ENCODE assay signal across 20 cellular contexts in the genomic region with DNA sequence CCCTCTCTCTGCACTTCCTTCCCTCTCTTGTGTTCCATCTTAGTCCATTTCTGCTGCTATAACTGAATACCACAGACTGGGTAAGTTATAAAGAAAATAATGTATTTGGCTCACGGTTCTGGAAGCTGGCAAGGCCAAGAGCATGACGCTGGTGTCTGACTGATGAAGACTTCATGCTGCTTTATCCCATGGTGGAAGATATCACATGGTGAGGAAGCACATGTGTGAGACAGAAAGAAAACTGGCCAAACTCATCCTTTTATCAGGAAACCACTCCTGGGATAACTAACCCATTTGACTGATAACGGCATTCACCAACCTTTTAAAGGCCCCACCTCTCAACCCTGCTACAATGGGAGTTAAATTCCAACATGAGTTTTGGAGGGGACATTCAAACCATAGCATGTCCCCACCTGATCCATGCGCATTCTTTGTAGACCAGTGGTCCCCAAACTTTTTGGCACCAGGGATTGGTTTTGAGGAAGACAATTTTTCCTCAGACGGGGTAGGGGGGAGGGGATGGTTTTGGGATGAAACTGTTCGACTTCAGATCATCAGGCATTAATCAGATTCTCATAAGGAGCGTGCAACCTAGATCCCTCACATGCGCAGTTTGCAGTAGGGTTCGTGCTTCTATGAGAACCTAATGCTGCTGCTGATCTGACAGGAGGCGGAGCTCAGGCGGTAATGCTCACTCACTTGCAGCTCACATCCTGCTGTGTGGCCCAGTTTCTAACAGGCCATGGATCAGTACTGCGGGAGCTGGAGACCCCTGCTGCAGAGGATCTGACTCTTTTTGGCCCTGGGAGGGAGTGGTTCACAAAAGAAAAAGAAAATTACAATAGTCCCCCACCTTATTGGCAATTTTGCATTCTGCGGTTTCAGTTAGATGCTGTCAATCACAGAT.
DNase-seq lines count a peak whose midpoint lies in the region; ATAC-seq lines count a peak whose summit lies in the region.
"Had no signal": no experiment of that assay in that cellular context is flagged by ENCODE, and none has a peak within 500 bp of the region (broad histone marks: within the 10 kb centered on the region; RNA-seq: fewer than 3 reads in every experiment).

No MANE protein-coding gene starts in this region.

- DNase-seq in NCI-H82 (lab: John Stamatoyannopoulos, UW), result peak; percentile 22
- no peak for DNase-seq in NCI-H82 treated with DMSO at 0.1 percent for 48 hours (lab: John Stamatoyannopoulos, UW; ENCODE audit: unreplicated experiment)
- peak; percentile 1 for DNase-seq in H4 (ENCODE audit: low spot score)
- peak; percentile 32 for DNase-seq in ecto neural progenitor cell (ENCODE audit: low spot score)
- DNase-seq in retina, result peak; percentile 71
- no peak for DNase-seq in activated T-cell treated with anti-CD3 and anti-CD28 coated beads, Interleukin-2, amount 50 U/mL, for 1 hour
- no peak for DNase-seq in anterior cingulate cortex (lab: John Stamatoyannopoulos, UW)
- DNase-seq in Right ventricle myocardium inferior (ENCODE audit: missing footprints), result no peak
- DNase-seq: Calu3; GF-D8; NCI-H1105 treated with DMSO at 0.1 percent for 48 hours; NCI-H1694; NCI-H2081 treated with DMSO at 0.1 percent for 48 hours; NCI-H446 treated with DMSO at 0.1 percent for 48 hours; NCI-H69; NK-92 treated with Interleukin-12 subunit alpha and Interleukin-12 subunit beta, amount 100 ng/mL, for 24 hours; OCI-M1; SHP77 treated with DMSO at 0.1 percent for 48 hours had no signal

- intact Hi-C loops in Right ventricle myocardium inferior (cut with DNase I), result no loop called here

- ATAC-seq in Right ventricle myocardium inferior, result no peak
- ATAC-seq: CD8-positive, alpha-beta T cell; HCT116 had no signal

Comparison
In these comparisons a context has a peak if more than half of its experiments do, and no peak if none do; other contexts are left out.
1. DNase-seq: peak in NCI-H82 (single experiment), H4 (single experiment), ecto neural progenitor cell (single experiment) and retina (single experiment); none in NCI-H82 treated with DMSO at 0.1 percent for 48 hours (single experiment), activated T-cell treated with anti-CD3 and anti-CD28 coated beads, Interleukin-2, amount 50 U/mL, for 1 hour (single experiment), anterior cingulate cortex (0 of 58) and Right ventricle myocardium inferior (single experiment).